Comparison of ENCODE assay signal across 17 cellular contexts in genomic region chr12:1797991-1798733, GRCh38. TPM values are rescaled to one million over a fixed set of nuclear protein-coding genes. Genes with fewer than 3 reads are reported as not detected.
DNase-seq lines count a peak whose midpoint lies in the region; ATAC-seq and TF ChIP-seq lines count a peak whose summit lies in the region.
"Had no signal": no experiment of that assay in that cellular context is flagged by ENCODE, and none has a peak within 500 bp of the region (broad histone marks: within the 10 kb centered on the region; RNA-seq: fewer than 3 reads in every experiment).

No MANE protein-coding gene starts in this region.

- peaks cover 23% of the 10 kb centered on the region for H3K4me1 Mint-ChIP-seq in memory B cell

- in situ Hi-C loops in transverse colon (cut with MboI; ENCODE audit: low pct_ligation_motif_present in 1 of 4, low pct_unique_long_range_greater_than_20kb in 1 of 4, low sequenced_read_pairs in 3 of 4): loop anchor here in 1 of 4 donors (10.0 kb wide), 1 partner anchor 137 kb away; no protein-coding TSS in a partner anchor

- no peak for TF ChIP-seq CTCF in left ventricle myocardium inferior (IDR thresholded peaks at IDR 0.05; ENCODE audit: borderline replicate concordance)
- TF ChIP-seq CTCF in transverse colon (IDR thresholded peaks at IDR 0.05): no peak

- 92% methylated on average over 21 of the region's 23 CpGs; no CpG with 5 or more reads in 1 of the 2 donors for WGBS in transverse colon (ENCODE audit: low coverage in 1 of 2), 2 donors

- no peak for DNase-seq in left ventricle myocardium inferior
- no peak for DNase-seq in Right ventricle myocardium inferior (ENCODE audit: missing footprints)
- no peak for DNase-seq in Jurkat, Clone E6-1 (ENCODE audit: low read depth, low spot score)
- no peak for DNase-seq in memory B cell (ENCODE audit: low spot score in 2 of 2)
- DNase-seq in transverse colon: no peak
- DNase-seq in DMS 273 (lab: John Stamatoyannopoulos, UW; ENCODE audit: unreplicated experiment): no peak
- DNase-seq: effector memory CD8-positive, alpha-beta T cell; foreskin melanocyte; GDM1; HCEC 1CT; stimulated activated naive CD4-positive, alpha-beta T cell treated with Interleukin-2 at 50 U/mL for 16 hours had no signal

- H3K27me3 ChIP-seq in left ventricle myocardium inferior (ENCODE audit: low read depth) (no peaks in the 10 kb centered on the region), transverse colon (no peaks in the 10 kb centered on the region)

- no peaks in the 10 kb centered on the region for H3K27me3 Mint-ChIP-seq in memory B cell
- H3K27me3 Mint-ChIP-seq: effector memory CD8-positive, alpha-beta T cell had no signal

- H3K36me3 Mint-ChIP-seq in memory B cell: no peaks in the 10 kb centered on the region
- H3K36me3 Mint-ChIP-seq: brain, WTC11 had no signal

- H3K27ac ChIP-seq in left ventricle myocardium inferior (replicated peaks): peak overlapping the region; percentile 89
- peak overlapping the region; percentile 87 to 90 (median 88) for H3K27ac ChIP-seq in transverse colon

- no peaks in the 10 kb centered on the region for H3K9me3 Mint-ChIP-seq in memory B cell
- H3K9me3 Mint-ChIP-seq: brain; effector memory CD8-positive, alpha-beta T cell; WTC11 had no signal

- peak overlapping the region; percentile 43 for H3K4me3 Mint-ChIP-seq in memory B cell
- H3K4me3 Mint-ChIP-seq: brain had no signal

- H3K9me3 ChIP-seq in left ventricle myocardium inferior (replicated peaks) (no peaks in the 10 kb centered on the region), transverse colon (no peaks in the 10 kb centered on the region)

- TF ChIP-seq EP300 in transverse colon (IDR thresholded peaks at IDR 0.05; ENCODE audit: low read depth): no peak

- H3K4me3 ChIP-seq in left ventricle myocardium inferior (peak overlapping the region; percentile 80), transverse colon (no peak overlapping the region)
- H3K4me3 ChIP-seq in Jurkat, Clone E6-1 (ENCODE audit: low read length): peak overlapping the region; percentile 72

- intact Hi-C loops in left ventricle myocardium inferior (cut with micrococcal nuclease): loop anchor here (2.0 kb wide), 1 partner anchor 143 kb away; no protein-coding TSS in a partner anchor
- intact Hi-C loops in Right ventricle myocardium inferior (cut with DNase I): loop anchor here (10.0 kb wide), 3 partner anchors 487 to 997 kb away; partner anchors contain the start of gene FKBP4
- intact Hi-C loops in transverse colon (cut with DNase I; ENCODE audit: low total_unique reads): loop anchor here (5.0 to 10.0 kb wide), 2 partner anchors 234 to 787 kb away; no protein-coding TSS in a partner anchor

- H3K4me1 ChIP-seq in left ventricle myocardium inferior (peaks cover 47% of the 10 kb centered on the region), transverse colon (peaks cover 10 to 25% (median 16%) of the 10 kb centered on the region in 4 donors)

- no peaks in the 10 kb centered on the region for H3K36me3 ChIP-seq in left ventricle myocardium inferior
- H3K36me3 ChIP-seq in transverse colon: no peaks in the 10 kb centered on the region

- no peak overlapping the region for H3K27ac Mint-ChIP-seq in memory B cell
- H3K27ac Mint-ChIP-seq: WTC11 had no signal

- ATAC-seq in Right ventricle myocardium inferior (no peak), memory B cell (ENCODE audit: low read depth) (no peak), GM18520 (IDR thresholded peaks at IDR 0.05; ENCODE audit: unreplicated experiment) (no peak), HG03442 (IDR thresholded peaks at IDR 0.05; ENCODE audit: unreplicated experiment) (no peak)
- ATAC-seq: effector memory CD8-positive, alpha-beta T cell had no signal

- TF ChIP-seq POLR2A in transverse colon (IDR thresholded peaks at IDR 0.05): no peak

RNA-seq across cellular contexts. Expression of gene LRTM2, which starts 22.2 kb away (rescaled TPM):
- not detected for total RNA-seq in left ventricle myocardium inferior
- total RNA-seq in Right ventricle myocardium inferior: not detected
- polyA plus RNA-seq in Jurkat, Clone E6-1 (2012; ENCODE audit: insufficient read depth, insufficient read length): not detected
- total RNA-seq in transverse colon: not detected
- total RNA-seq: HT-29 had no signal
- polyA plus RNA-seq: BJ had no signal

Comparison
In these comparisons a context has a peak if more than half of its experiments do, and no peak if none do; other contexts are left out.
1. H3K4me3 ChIP-seq: peak in left ventricle myocardium inferior (single experiment) and Jurkat, Clone E6-1 (single experiment); none in transverse colon (0 of 4).